13 cellular contexts compared by ENCODE assay signal in genomic region chr10:77274046-77274795, GRCh38.
A peak's percentile ranks its signal among the peaks of the same experiment; 100 is the strongest.
DNase-seq lines count a peak whose midpoint lies in the region; ATAC-seq and TF ChIP-seq lines count a peak whose summit lies in the region.
"Had no signal": no experiment of that assay in that cellular context is flagged by ENCODE, and none has a peak within 500 bp of the region (broad histone marks: within the 10 kb centered on the region; RNA-seq: fewer than 3 reads in every experiment).

No MANE protein-coding gene starts in this region.

- peaks cover 23% of the 10 kb centered on the region for H3K4me1 Mint-ChIP-seq in mesothelial cell of epicardium

- peak; percentile 16 for DNase-seq in AG04449 (ENCODE audit: low read depth, low spot score)
- DNase-seq in LNCaP clone FGC (ENCODE audit: low read depth), result peak; percentile 75
- peak; percentile 80 for DNase-seq in mammary epithelial cell
- DNase-seq in mesothelial cell of epicardium (ENCODE audit: low spot score in 2 of 2, unreplicated experiment in 2 of 2), result no peak
- DNase-seq in body of pancreas, result no peak
- DNase-seq in NCI-H345 treated with DMSO at 0.1 percent for 48 hours (lab: John Stamatoyannopoulos, UW; ENCODE audit: unreplicated experiment), result no peak
- DNase-seq in BE2C, result no peak
- DNase-seq: activated CD4-positive, CD25-positive, alpha-beta regulatory T cell treated with anti-CD3 and anti-CD28 coated beads, Interleukin-2, amount 50 U/mL, for 72 hours; activated T-cell treated with anti-CD3 and anti-CD28 coated beads, Interleukin-2, amount 50 U/mL, for 72 hours; natural killer cell; NCI-H524 had no signal

- WGBS in mammary epithelial cell (ENCODE audit: low coverage, missing lambda C conversion rate), result 69% methylated on average over 5 of the region's 5 CpGs
- WGBS in body of pancreas, 2 donors, result 56 to 59% methylated on average over 5 of the region's 5 CpGs

- intact Hi-C loops in mammary epithelial cell (cut with micrococcal nuclease) (no loop called here), body of pancreas (cut with DNase I) (no loop called here)

- CTCF ChIA-PET in AG04449 (lab: Yijun Ruan, JAX) (interaction anchor here (0.8 to 1.8 kb wide), 3 partner anchors 23 to 31 kb away, joined by 3 to 5 read pairs (median 3); no protein-coding TSS in a partner anchor), mammary epithelial cell (lab: Charles Lee; ENCODE audit: low non-redundant PET) (no interaction called here)

- no peaks in the 10 kb centered on the region for H3K27me3 ChIP-seq in mammary epithelial cell (ENCODE audit: insufficient read depth, low read length)
- H3K27me3 ChIP-seq in body of pancreas, result no peaks in the 10 kb centered on the region
- H3K27me3 ChIP-seq in BE2C, result no peaks in the 10 kb centered on the region

- H3K36me3 ChIP-seq in mammary epithelial cell (ENCODE audit: insufficient read depth, low read length) (no peaks in the 10 kb centered on the region), body of pancreas (replicated peaks in 1 of 2; ENCODE audit: insufficient read depth in 1 of 2, low read depth in 2 of 2) (no peaks in the 10 kb centered on the region), BE2C (no peaks in the 10 kb centered on the region)
- H3K36me3 ChIP-seq: cardiac muscle cell had no signal

- H3K9me3 ChIP-seq in mammary epithelial cell (replicated peaks; ENCODE audit: insufficient read depth, low read length) (no peaks in the 10 kb centered on the region), body of pancreas (no peaks in the 10 kb centered on the region), BE2C (no peaks in the 10 kb centered on the region)

- TF ChIP-seq CTCF in AG04449 (IDR thresholded peaks at IDR 0.05; ENCODE audit: insufficient read depth, low read length, missing control alignments) (no peak), LNCaP clone FGC (IDR thresholded peaks at IDR 0.05; ENCODE audit: control insufficient read depth, extremely low read depth, insufficient read depth) (no peak), mammary epithelial cell (conservative IDR thresholded peaks at IDR 0.05 in 1 of 2, IDR thresholded peaks at IDR 0.05 in 1 of 2; ENCODE audit: extremely low read depth in 1 of 2, insufficient read depth in 1 of 2, low read depth in 1 of 2, low read length in 2 of 2) (no peak), mesothelial cell of epicardium (IDR thresholded peaks at IDR 0.05; ENCODE audit: unreplicated experiment) (no peak), body of pancreas (IDR thresholded peaks at IDR 0.05) (no peak), BE2C (IDR thresholded peaks at IDR 0.05; ENCODE audit: low read depth, low read length) (no peak)

- peaks cover 4% of the 10 kb centered on the region for H3K36me3 Mint-ChIP-seq in mesothelial cell of epicardium
- H3K36me3 Mint-ChIP-seq: natural killer cell had no signal

- BruUV-seq in mammary epithelial cell (replicated peaks; lab: Mats Ljungman, UMichigan), result no TSS peak

- in situ Hi-C loops in mammary epithelial cell (cut with MboI; ENCODE audit: low sequenced_read_pairs in 2 of 2), result no loop called here

- peak overlapping the region; percentile 18 for H3K27ac Mint-ChIP-seq in mesothelial cell of epicardium
- H3K27ac Mint-ChIP-seq: activated T-cell treated with anti-CD3 and anti-CD28 coated beads, Interleukin-2, amount 50 U/mL, for 72 hours; natural killer cell had no signal

- TF ChIP-seq POLR2A in body of pancreas (IDR thresholded peaks at IDR 0.05), result no peak

- H3K9me3 Mint-ChIP-seq in mesothelial cell of epicardium, result peaks cover 5% of the 10 kb centered on the region
- H3K9me3 Mint-ChIP-seq: natural killer cell had no signal

- no peak overlapping the region for H3K4me3 ChIP-seq in AG04449 (ENCODE audit: low read depth, low read length)
- no peak overlapping the region for H3K4me3 ChIP-seq in LNCaP clone FGC (ENCODE audit: low read depth, low read length)
- H3K4me3 ChIP-seq in mammary epithelial cell (replicated peaks in 1 of 3; ENCODE audit: insufficient read depth in 1 of 3, low read depth in 2 of 3, low read length in 3 of 3), result no peak overlapping the region
- no peak overlapping the region for H3K4me3 ChIP-seq in body of pancreas
- no peak overlapping the region for H3K4me3 ChIP-seq in BE2C (ENCODE audit: low read depth, low read length)
- H3K4me3 ChIP-seq: cardiac muscle cell had no signal

- no peaks in the 10 kb centered on the region for H3K79me2 ChIP-seq in mammary epithelial cell (ENCODE audit: insufficient read depth, low read length)

- POLR2A ChIA-PET in AG04449 (lab: Yijun Ruan, JAX), result interaction anchor here (1.6 kb wide), 1 partner anchor 9 kb away, joined by 5 read pairs; no protein-coding TSS in a partner anchor

- no peaks in the 10 kb centered on the region for H4K20me1 ChIP-seq in mammary epithelial cell (ENCODE audit: insufficient read depth, low read length)

- H3K4me3 Mint-ChIP-seq in mesothelial cell of epicardium, result no peak overlapping the region
- H3K4me3 Mint-ChIP-seq: activated T-cell treated with anti-CD3 and anti-CD28 coated beads, Interleukin-2, amount 50 U/mL, for 72 hours; natural killer cell had no signal

- H3K27me3 Mint-ChIP-seq in mesothelial cell of epicardium (ENCODE audit: low read depth), result no peaks in the 10 kb centered on the region

- H3K4me2 ChIP-seq in mammary epithelial cell (ENCODE audit: insufficient read depth, low read depth, low read length), result no peak overlapping the region

- H3K4me1 ChIP-seq in mammary epithelial cell (ENCODE audit: insufficient read depth, low read length), result peaks cover 28% of the 10 kb centered on the region
- no peaks in the 10 kb centered on the region for H3K4me1 ChIP-seq in body of pancreas
- no peaks in the 10 kb centered on the region for H3K4me1 ChIP-seq in BE2C

- peak overlapping the region; percentile 29 for H3K27ac ChIP-seq in mammary epithelial cell (ENCODE audit: insufficient read depth, low read depth, low read length)
- H3K27ac ChIP-seq in body of pancreas, result no peak overlapping the region
- H3K27ac ChIP-seq: cardiac muscle cell had no signal

- H3K9ac ChIP-seq in mammary epithelial cell (ENCODE audit: insufficient read depth, low read length), result no peak overlapping the region

- no peak overlapping the region for H2AFZ ChIP-seq in mammary epithelial cell (ENCODE audit: low read depth, low read length)

- dilution Hi-C loops in mammary epithelial cell (cut with HindIII; ENCODE audit: low sequenced_read_pairs), result no loop called here

- ATAC-seq in body of pancreas, result no peak
- no peak for ATAC-seq in HG02970 (IDR thresholded peaks at IDR 0.05; ENCODE audit: low FRiP score, unreplicated experiment)
- ATAC-seq: activated T-cell treated with anti-CD3 and anti-CD28 coated beads, Interleukin-2, amount 50 U/mL, for 72 hours; natural killer cell had no signal

Comparison
In these comparisons a context has a peak if more than half of its experiments do, and no peak if none do; other contexts are left out.
1. DNase-seq: peak in AG04449 (single experiment), LNCaP clone FGC (single experiment) and mammary epithelial cell (single experiment); none in mesothelial cell of epicardium (0 of 2), body of pancreas (0 of 4), NCI-H345 treated with DMSO at 0.1 percent for 48 hours (single experiment) and BE2C (single experiment).